8 cellular contexts compared by ENCODE assay signal in the genomic region with DNA sequence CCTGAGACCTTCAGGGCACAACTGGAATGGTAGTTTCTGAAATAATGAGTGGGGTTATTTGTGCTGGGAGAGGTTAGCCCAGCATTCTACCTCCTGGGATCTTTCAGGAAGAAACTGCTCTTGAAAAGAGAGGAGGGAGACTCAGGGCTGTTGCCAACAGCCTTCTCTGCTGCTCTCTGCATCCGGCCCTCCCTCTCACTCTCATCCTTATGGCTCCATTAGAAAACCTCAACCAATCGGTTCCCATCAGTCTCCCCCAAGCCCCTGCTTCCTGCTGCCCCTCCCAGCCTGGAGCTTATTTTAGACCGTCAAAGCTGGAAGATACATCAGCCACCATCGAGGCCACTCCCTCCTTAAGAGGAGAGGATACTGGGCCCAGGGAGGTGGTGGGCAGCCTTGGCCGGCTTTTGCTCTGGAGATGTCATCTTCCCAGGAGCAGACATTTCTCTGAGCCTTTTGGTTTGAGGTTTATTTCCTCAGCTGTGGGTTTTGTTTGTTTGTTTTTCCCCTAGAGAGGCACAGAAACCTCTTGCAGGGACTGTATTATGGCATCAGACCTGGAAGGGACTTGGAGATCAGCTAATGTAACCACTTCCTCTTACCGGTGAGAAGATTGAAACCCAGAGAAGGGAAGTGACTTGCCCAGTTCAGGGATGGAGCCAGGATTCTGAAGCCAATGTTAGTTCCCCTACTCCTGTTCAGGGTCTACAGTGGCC. TPM values are rescaled to one million over a fixed set of nuclear protein-coding genes. Genes with fewer than 3 reads are reported as not detected.
DNase-seq lines count a peak whose midpoint lies in the region; ATAC-seq and TF ChIP-seq lines count a peak whose summit lies in the region.

No MANE protein-coding gene starts in this region.

- H3K4me1 Mint-ChIP-seq in natural killer cell treated with Interleukin-12 subunit alpha and Interleukin-12 subunit beta and Interleukin-15 and Interleukin-18, amount 100 ng/mL, for 72 hours (ENCODE audit: low read depth in 2 of 2): peaks cover 57 to 58% of the 10 kb centered on the region in 2 donors

- H3K27me3 Mint-ChIP-seq in natural killer cell treated with Interleukin-12 subunit alpha and Interleukin-12 subunit beta and Interleukin-15 and Interleukin-18, amount 100 ng/mL, for 72 hours: no peaks in the 10 kb centered on the region

- no peak overlapping the region for H3K27ac ChIP-seq in KMS-11

- in situ Hi-C loops in G401 (cut with HindIII; ENCODE audit: low sequenced_read_pairs): no loop called here

- H3K36me3 ChIP-seq in KMS-11 (ENCODE audit: insufficient read depth): no peaks in the 10 kb centered on the region

- ATAC-seq in natural killer cell treated with Interleukin-12 subunit alpha and Interleukin-12 subunit beta and Interleukin-15 and Interleukin-18, amount 100 ng/mL, for 72 hours: no peak
- ATAC-seq in HG03342 (IDR thresholded peaks at IDR 0.05; ENCODE audit: unreplicated experiment) (no peak), GM21737 (IDR thresholded peaks at IDR 0.05; ENCODE audit: unreplicated experiment) (no peak), GM21423 (IDR thresholded peaks at IDR 0.05; ENCODE audit: unreplicated experiment) (no peak)

- H3K27ac Mint-ChIP-seq in natural killer cell treated with Interleukin-12 subunit alpha and Interleukin-12 subunit beta and Interleukin-15 and Interleukin-18, amount 100 ng/mL, for 72 hours: peak overlapping the region; percentile 72 to 90

- no peaks in the 10 kb centered on the region for H3K36me3 Mint-ChIP-seq in natural killer cell treated with Interleukin-12 subunit alpha and Interleukin-12 subunit beta and Interleukin-15 and Interleukin-18, amount 100 ng/mL, for 72 hours

- peaks cover 49% of the 10 kb centered on the region for H3K79me2 ChIP-seq in KMS-11 (ENCODE audit: insufficient read depth, low read depth)

- H3K4me3 ChIP-seq in KMS-11 (IDR thresholded peaks at IDR 0.05; ENCODE audit: insufficient read depth, low read depth, low read length): no peak overlapping the region

- no peaks in the 10 kb centered on the region for H3K9me3 Mint-ChIP-seq in natural killer cell treated with Interleukin-12 subunit alpha and Interleukin-12 subunit beta and Interleukin-15 and Interleukin-18, amount 100 ng/mL, for 72 hours

- peaks cover 31% of the 10 kb centered on the region for H3K4me1 ChIP-seq in KMS-11 (ENCODE audit: low read depth, poor library complexity, severe bottlenecking)

- H3K4me2 ChIP-seq in KMS-11: peak overlapping the region; percentile 75

- H3K4me3 Mint-ChIP-seq in natural killer cell treated with Interleukin-12 subunit alpha and Interleukin-12 subunit beta and Interleukin-15 and Interleukin-18, amount 100 ng/mL, for 72 hours: peak overlapping the region; percentile 96

- DNase-seq in G401 (ENCODE audit: low spot score): peak; percentile 46
- DNase-seq in T1000 (lab: John Stamatoyannopoulos, UW): peak; percentile 57
- DNase-seq in fibroblast of gingiva (ENCODE audit: low read depth): peak; percentile 49
- DNase-seq in natural killer cell treated with Interleukin-12 subunit alpha and Interleukin-12 subunit beta and Interleukin-15 and Interleukin-18, amount 100 ng/mL, for 72 hours (ENCODE audit: low spot score): no peak

- no peak for TF ChIP-seq CTCF in KMS-11 (conservative IDR thresholded peaks at IDR 0.05; ENCODE audit: low read depth, low read length)

- no peak overlapping the region for H3K9ac ChIP-seq in KMS-11

- no peak overlapping the region for H2AFZ ChIP-seq in KMS-11 (ENCODE audit: low read depth)

- H3K27me3 ChIP-seq in KMS-11 (ENCODE audit: insufficient read depth, low read depth): no peaks in the 10 kb centered on the region

- no peaks in the 10 kb centered on the region for H4K20me1 ChIP-seq in KMS-11 (ENCODE audit: insufficient read depth)

RNA-seq across cellular contexts. Expression of gene MPRIP, which starts 2.7 kb away (rescaled TPM):
- total RNA-seq in G401 (2014; rRNA removed; shearing (Covaris generic)): 59.5 and 97.1 TPM in 2 replicates
- 100 to 1,000 TPM; 158 to 216 TPM for total RNA-seq in natural killer cell treated with Interleukin-12 subunit alpha and Interleukin-12 subunit beta and Interleukin-15 and Interleukin-18, amount 100 ng/mL, for 72 hours
